Comparison of ENCODE assay signal across 1 cellular context in the genomic region with DNA sequence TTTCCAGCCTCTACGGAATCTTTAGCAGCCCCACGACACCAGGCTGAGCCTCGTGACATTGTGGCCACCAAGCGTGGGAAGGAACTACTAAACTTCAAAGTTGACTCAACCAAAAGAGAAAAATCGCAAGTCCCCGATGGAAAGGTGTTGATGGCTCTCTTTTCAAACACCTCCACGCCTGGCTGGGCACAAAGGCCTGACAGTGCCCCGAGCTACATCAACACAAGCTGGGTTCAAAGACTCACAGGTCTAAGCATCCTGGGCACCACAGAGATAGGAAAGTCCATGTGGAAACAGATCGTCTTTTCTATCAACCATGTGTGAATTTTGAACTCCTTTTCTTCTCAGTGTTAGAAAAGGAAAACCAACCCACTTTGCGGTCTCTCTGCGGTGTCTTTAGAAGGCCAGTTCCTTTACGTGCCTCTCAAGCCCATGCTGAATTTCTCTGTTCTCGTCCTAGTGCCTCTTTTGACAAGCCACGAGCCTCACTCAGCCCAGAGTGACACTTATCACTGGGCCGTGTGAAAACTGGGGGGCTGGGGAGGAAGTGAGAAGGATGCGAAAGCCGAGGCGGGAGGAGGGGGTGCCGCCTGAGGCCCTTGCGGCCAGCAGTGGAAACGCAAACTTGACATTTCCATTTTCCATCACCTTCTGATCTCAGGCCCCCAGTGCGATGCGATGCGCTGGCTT.
TF ChIP-seq lines count a peak whose summit lies in the region.

No MANE protein-coding gene starts in this region.

TF ChIP-seq in GM12878, 131 proteins besides CTCF, POLR2A, EP300 and RAD21 (continued from another document and continues in another):
- TF ChIP-seq, protein P1, sequence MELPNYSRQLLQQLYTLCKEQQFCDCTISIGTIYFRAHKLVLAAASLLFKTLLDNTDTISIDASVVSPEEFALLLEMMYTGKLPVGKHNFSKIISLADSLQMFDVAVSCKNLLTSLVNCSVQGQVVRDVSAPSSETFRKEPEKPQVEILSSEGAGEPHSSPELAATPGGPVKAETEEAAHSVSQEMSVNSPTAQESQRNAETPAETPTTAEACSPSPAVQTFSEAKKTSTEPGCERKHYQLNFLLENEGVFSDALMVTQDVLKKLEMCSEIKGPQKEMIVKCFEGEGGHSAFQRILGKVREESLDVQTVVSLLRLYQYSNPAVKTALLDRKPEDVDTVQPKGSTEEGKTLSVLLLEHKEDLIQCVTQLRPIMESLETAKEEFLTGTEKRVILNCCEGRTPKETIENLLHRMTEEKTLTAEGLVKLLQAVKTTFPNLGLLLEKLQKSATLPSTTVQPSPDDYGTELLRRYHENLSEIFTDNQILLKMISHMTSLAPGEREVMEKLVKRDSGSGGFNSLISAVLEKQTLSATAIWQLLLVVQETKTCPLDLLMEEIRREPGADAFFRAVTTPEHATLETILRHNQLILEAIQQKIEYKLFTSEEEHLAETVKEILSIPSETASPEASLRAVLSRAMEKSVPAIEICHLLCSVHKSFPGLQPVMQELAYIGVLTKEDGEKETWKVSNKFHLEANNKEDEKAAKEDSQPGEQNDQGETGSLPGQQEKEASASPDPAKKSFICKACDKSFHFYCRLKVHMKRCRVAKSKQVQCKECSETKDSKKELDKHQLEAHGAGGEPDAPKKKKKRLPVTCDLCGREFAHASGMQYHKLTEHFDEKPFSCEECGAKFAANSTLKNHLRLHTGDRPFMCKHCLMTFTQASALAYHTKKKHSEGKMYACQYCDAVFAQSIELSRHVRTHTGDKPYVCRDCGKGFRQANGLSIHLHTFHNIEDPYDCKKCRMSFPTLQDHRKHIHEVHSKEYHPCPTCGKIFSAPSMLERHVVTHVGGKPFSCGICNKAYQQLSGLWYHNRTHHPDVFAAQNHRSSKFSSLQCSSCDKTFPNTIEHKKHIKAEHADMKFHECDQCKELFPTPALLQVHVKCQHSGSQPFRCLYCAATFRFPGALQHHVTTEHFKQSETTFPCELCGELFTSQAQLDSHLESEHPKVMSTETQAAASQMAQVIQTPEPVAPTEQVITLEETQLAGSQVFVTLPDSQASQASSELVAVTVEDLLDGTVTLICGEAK (IDR thresholded peaks at IDR 0.05; ENCODE audit: borderline replicate concordance), result no peak
- TF ChIP-seq ATF7 (IDR thresholded peaks at IDR 0.05; ENCODE audit: low read depth) (peak; percentile 82), MYB (IDR thresholded peaks at IDR 0.05; ENCODE audit: borderline replicate concordance, low read depth, low read length) (no peak), SREBF1 (IDR thresholded peaks at IDR 0.05; ENCODE audit: low read length) (no peak), POLR2AphosphoS5 (IDR thresholded peaks at IDR 0.05; ENCODE audit: low read length) (0 out of 2 replicates have a peak, but pooled peaks have one; percentile 39), ZSCAN29 (IDR thresholded peaks at IDR 0.05) (no peak), HDAC6 (IDR thresholded peaks at IDR 0.05; ENCODE audit: unreplicated experiment) (no peak), BACH1 (IDR thresholded peaks at IDR 0.05; ENCODE audit: borderline replicate concordance) (peak; percentile 92), LARP7 (IDR thresholded peaks at IDR 0.05) (0 out of 2 replicates have a peak, but pooled peaks have one; percentile 0), CBFB (IDR thresholded peaks at IDR 0.05; ENCODE audit: low read depth) (peak; percentile 88; the same call in 1 of the 2 replicates), MTA3 (IDR thresholded peaks at IDR 0.05; ENCODE audit: borderline replicate concordance, low read length) (peak; percentile 91; the same call in 1 of the 2 replicates), NR2F1 (conservative IDR thresholded peaks at IDR 0.05) (peak; percentile 82), GATAD2B (conservative IDR thresholded peaks at IDR 0.05; ENCODE audit: low read depth) (peak; percentile 99), YBX1 (IDR thresholded peaks at IDR 0.05) (no peak), MEF2B (IDR thresholded peaks at IDR 0.05; ENCODE audit: partially characterized antibody, poor library complexity, severe bottlenecking) (peak; percentile 93), ASH2L (IDR thresholded peaks at IDR 0.05; ENCODE audit: borderline replicate concordance, low read depth) (no peak), RFX5 (IDR thresholded peaks at IDR 0.05; ENCODE audit: low read depth, low read length) (no peak), CREB1 (IDR thresholded peaks at IDR 0.05; ENCODE audit: low read depth) (peak; percentile 80), DPF2 (IDR thresholded peaks at IDR 0.05) (peak; percentile 97), E2F4 (IDR thresholded peaks at IDR 0.05; ENCODE audit: low read depth, low read length) (no peak), CBX3 (IDR thresholded peaks at IDR 0.05; ENCODE audit: borderline replicate concordance, low read depth) (no peak), TCF12 (IDR thresholded peaks at IDR 0.05; ENCODE audit: low read depth, low read length) (peak; percentile 86), ZZZ3 (IDR thresholded peaks at IDR 0.05; ENCODE audit: control insufficient read depth, insufficient read length, low read depth) (no peak), USF1 (IDR thresholded peaks at IDR 0.05; ENCODE audit: borderline replicate concordance, extremely low read length, insufficient read depth, low read depth, low read length) (no peak), YY1 (IDR thresholded peaks at IDR 0.05; ENCODE audit: low read depth, low read length) (no peak), TCF7 (IDR thresholded peaks at IDR 0.05; ENCODE audit: borderline replicate concordance) (peak; percentile 85), CREM (IDR thresholded peaks at IDR 0.05; ENCODE audit: low read depth) (peak; percentile 73), STAT1 (conservative IDR thresholded peaks at IDR 0.05) (no peak)
- TF ChIP-seq, protein P2, sequence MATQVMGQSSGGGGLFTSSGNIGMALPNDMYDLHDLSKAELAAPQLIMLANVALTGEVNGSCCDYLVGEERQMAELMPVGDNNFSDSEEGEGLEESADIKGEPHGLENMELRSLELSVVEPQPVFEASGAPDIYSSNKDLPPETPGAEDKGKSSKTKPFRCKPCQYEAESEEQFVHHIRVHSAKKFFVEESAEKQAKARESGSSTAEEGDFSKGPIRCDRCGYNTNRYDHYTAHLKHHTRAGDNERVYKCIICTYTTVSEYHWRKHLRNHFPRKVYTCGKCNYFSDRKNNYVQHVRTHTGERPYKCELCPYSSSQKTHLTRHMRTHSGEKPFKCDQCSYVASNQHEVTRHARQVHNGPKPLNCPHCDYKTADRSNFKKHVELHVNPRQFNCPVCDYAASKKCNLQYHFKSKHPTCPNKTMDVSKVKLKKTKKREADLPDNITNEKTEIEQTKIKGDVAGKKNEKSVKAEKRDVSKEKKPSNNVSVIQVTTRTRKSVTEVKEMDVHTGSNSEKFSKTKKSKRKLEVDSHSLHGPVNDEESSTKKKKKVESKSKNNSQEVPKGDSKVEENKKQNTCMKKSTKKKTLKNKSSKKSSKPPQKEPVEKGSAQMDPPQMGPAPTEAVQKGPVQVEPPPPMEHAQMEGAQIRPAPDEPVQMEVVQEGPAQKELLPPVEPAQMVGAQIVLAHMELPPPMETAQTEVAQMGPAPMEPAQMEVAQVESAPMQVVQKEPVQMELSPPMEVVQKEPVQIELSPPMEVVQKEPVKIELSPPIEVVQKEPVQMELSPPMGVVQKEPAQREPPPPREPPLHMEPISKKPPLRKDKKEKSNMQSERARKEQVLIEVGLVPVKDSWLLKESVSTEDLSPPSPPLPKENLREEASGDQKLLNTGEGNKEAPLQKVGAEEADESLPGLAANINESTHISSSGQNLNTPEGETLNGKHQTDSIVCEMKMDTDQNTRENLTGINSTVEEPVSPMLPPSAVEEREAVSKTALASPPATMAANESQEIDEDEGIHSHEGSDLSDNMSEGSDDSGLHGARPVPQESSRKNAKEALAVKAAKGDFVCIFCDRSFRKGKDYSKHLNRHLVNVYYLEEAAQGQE (IDR thresholded peaks at IDR 0.05; ENCODE audit: low read depth, low read length), result no peak
- TF ChIP-seq, protein P3, sequence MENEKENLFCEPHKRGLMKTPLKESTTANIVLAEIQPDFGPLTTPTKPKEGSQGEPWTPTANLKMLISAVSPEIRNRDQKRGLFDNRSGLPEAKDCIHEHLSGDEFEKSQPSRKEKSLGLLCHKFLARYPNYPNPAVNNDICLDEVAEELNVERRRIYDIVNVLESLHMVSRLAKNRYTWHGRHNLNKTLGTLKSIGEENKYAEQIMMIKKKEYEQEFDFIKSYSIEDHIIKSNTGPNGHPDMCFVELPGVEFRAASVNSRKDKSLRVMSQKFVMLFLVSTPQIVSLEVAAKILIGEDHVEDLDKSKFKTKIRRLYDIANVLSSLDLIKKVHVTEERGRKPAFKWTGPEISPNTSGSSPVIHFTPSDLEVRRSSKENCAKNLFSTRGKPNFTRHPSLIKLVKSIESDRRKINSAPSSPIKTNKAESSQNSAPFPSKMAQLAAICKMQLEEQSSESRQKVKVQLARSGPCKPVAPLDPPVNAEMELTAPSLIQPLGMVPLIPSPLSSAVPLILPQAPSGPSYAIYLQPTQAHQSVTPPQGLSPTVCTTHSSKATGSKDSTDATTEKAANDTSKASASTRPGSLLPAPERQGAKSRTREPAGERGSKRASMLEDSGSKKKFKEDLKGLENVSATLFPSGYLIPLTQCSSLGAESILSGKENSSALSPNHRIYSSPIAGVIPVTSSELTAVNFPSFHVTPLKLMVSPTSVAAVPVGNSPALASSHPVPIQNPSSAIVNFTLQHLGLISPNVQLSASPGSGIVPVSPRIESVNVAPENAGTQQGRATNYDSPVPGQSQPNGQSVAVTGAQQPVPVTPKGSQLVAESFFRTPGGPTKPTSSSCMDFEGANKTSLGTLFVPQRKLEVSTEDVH (IDR thresholded peaks at IDR 0.05; ENCODE audit: low read depth, partially characterized antibody), result peak; percentile 67
- TF ChIP-seq, protein P4, sequence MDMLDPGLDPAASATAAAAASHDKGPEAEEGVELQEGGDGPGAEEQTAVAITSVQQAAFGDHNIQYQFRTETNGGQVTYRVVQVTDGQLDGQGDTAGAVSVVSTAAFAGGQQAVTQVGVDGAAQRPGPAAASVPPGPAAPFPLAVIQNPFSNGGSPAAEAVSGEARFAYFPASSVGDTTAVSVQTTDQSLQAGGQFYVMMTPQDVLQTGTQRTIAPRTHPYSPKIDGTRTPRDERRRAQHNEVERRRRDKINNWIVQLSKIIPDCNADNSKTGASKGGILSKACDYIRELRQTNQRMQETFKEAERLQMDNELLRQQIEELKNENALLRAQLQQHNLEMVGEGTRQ (IDR thresholded peaks at IDR 0.05; ENCODE audit: borderline replicate concordance, low read depth, low read length), result no peak; the same call in 1 of the 2 replicates
- TF ChIP-seq, protein P5, sequence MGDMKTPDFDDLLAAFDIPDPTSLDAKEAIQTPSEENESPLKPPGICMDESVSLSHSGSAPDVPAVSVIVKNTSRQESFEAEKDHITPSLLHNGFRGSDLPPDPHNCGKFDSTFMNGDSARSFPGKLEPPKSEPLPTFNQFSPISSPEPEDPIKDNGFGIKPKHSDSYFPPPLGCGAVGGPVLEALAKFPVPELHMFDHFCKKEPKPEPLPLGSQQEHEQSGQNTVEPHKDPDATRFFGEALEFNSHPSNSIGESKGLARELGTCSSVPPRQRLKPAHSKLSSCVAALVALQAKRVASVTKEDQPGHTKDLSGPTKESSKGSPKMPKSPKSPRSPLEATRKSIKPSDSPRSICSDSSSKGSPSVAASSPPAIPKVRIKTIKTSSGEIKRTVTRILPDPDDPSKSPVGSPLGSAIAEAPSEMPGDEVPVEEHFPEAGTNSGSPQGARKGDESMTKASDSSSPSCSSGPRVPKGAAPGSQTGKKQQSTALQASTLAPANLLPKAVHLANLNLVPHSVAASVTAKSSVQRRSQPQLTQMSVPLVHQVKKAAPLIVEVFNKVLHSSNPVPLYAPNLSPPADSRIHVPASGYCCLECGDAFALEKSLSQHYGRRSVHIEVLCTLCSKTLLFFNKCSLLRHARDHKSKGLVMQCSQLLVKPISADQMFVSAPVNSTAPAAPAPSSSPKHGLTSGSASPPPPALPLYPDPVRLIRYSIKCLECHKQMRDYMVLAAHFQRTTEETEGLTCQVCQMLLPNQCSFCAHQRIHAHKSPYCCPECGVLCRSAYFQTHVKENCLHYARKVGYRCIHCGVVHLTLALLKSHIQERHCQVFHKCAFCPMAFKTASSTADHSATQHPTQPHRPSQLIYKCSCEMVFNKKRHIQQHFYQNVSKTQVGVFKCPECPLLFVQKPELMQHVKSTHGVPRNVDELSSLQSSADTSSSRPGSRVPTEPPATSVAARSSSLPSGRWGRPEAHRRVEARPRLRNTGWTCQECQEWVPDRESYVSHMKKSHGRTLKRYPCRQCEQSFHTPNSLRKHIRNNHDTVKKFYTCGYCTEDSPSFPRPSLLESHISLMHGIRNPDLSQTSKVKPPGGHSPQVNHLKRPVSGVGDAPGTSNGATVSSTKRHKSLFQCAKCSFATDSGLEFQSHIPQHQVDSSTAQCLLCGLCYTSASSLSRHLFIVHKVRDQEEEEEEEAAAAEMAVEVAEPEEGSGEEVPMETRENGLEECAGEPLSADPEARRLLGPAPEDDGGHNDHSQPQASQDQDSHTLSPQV (IDR thresholded peaks at IDR 0.05), result no peak
- TF ChIP-seq, protein P6, sequence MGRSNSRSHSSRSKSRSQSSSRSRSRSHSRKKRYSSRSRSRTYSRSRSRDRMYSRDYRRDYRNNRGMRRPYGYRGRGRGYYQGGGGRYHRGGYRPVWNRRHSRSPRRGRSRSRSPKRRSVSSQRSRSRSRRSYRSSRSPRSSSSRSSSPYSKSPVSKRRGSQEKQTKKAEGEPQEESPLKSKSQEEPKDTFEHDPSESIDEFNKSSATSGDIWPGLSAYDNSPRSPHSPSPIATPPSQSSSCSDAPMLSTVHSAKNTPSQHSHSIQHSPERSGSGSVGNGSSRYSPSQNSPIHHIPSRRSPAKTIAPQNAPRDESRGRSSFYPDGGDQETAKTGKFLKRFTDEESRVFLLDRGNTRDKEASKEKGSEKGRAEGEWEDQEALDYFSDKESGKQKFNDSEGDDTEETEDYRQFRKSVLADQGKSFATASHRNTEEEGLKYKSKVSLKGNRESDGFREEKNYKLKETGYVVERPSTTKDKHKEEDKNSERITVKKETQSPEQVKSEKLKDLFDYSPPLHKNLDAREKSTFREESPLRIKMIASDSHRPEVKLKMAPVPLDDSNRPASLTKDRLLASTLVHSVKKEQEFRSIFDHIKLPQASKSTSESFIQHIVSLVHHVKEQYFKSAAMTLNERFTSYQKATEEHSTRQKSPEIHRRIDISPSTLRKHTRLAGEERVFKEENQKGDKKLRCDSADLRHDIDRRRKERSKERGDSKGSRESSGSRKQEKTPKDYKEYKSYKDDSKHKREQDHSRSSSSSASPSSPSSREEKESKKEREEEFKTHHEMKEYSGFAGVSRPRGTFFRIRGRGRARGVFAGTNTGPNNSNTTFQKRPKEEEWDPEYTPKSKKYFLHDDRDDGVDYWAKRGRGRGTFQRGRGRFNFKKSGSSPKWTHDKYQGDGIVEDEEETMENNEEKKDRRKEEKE (IDR thresholded peaks at IDR 0.05), result no peak
